Comparison of ENCODE assay signal across 8 cellular contexts in the genomic region with DNA sequence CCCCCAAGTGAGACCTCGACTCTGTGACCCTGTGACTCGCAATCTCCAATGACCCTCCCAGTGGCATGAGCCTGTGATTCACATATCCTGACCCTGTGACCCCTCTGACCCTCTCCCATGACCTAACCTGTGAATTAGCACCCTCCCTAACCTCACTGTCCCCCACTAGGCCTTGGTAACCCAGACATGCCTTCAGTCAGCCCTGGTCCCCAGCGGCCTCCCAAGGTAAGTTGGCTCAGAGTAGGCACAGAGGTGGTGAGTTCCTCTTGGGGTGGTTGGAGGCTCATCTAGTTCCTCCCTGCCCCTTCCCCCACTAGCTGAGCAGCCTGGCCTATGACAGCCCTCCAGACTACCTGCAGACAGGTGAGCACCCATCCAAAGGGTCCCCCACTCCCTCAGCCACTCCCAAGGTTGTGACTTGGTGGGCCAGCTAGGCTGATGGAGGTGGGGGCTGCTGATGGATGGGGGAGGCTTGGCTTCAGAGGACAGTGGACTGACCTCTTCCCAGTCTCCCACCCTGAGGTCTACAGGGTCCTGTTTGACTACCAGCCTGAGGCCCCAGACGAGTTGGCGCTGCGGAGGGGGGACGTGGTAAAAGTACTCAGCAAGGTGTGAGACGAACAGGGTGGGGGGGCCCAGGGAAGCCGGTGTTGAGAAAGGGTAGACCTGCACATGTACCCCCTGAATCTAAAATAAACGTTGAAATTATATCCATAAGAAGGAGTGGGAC. TPM values are rescaled to one million over a fixed set of nuclear protein-coding genes. Genes with fewer than 3 reads are reported as not detected.
DNase-seq lines count a peak whose midpoint lies in the region; ATAC-seq and TF ChIP-seq lines count a peak whose summit lies in the region.

No MANE protein-coding gene starts in this region.

- peak overlapping the region; percentile 75 for H3K4me3 ChIP-seq in AG04450 (ENCODE audit: low read depth, low read length)
- peak overlapping the region; percentile 77 to 85 for H3K4me3 ChIP-seq in mucosa of rectum (ENCODE audit: low read length in 2 of 2)

- no peaks in the 10 kb centered on the region for H3K9me3 Mint-ChIP-seq in HFFc6
- H3K9me3 Mint-ChIP-seq in MCF 10A (ENCODE audit: unreplicated experiment), result no peaks in the 10 kb centered on the region

- H3K36me3 Mint-ChIP-seq in HFFc6 (ENCODE audit: low read depth), result peaks cover 31% of the 10 kb centered on the region
- peaks cover 58% of the 10 kb centered on the region for H3K36me3 Mint-ChIP-seq in MCF 10A (ENCODE audit: insufficient read depth, unreplicated experiment)

- H3K4me1 ChIP-seq in mucosa of rectum (ENCODE audit: control insufficient read depth in 2 of 2, insufficient read depth in 2 of 2, low read length in 2 of 2), result peaks cover 13% of the 10 kb centered on the region in 2 donors

- H3K27ac Mint-ChIP-seq in HFFc6 (peak overlapping the region; percentile 79; the same call in 1 of the 2 replicates), MCF 10A (ENCODE audit: low read depth, unreplicated experiment) (no peak overlapping the region)

- CTCF ChIA-PET in AG04450 (lab: Charles Lee), result no interaction called here
- CTCF ChIA-PET in MCF 10A (lab: Yijun Ruan, JAX), result interaction anchor here (0.6 to 2.2 kb wide), 9 partner anchors 11 to 125 kb away, joined by 3 to 18 read pairs (median 3); no protein-coding TSS in a partner anchor

- H3K4me1 Mint-ChIP-seq in HFFc6 (ENCODE audit: low read depth), result peaks cover 29% of the 10 kb centered on the region
- peaks cover 6% of the 10 kb centered on the region for H3K4me1 Mint-ChIP-seq in MCF 10A (ENCODE audit: insufficient read depth, unreplicated experiment)

- ATAC-seq in HG03354 (IDR thresholded peaks at IDR 0.05; ENCODE audit: poor library complexity, severe bottlenecking, unreplicated experiment), result no peak

- H3K27ac ChIP-seq in AG04450 (ENCODE audit: low read depth, low read length), result no peak overlapping the region
- H3K27ac ChIP-seq in mucosa of rectum (ENCODE audit: low read depth in 2 of 2, low read length in 2 of 2), result no peak overlapping the region

- BruUV-seq in MCF 10A (replicated peaks; lab: Mats Ljungman, UMichigan), result no TSS peak

- intact Hi-C loops in MCF 10A (cut with micrococcal nuclease), result loop anchor here (2.0 kb wide), 1 partner anchor 113 kb away; no protein-coding TSS in a partner anchor

- no peaks in the 10 kb centered on the region for H3K9me3 ChIP-seq in AG04450 (ENCODE audit: control insufficient read depth, insufficient read depth, low read length)
- H3K9me3 ChIP-seq in mucosa of rectum (ENCODE audit: control insufficient read depth in 2 of 2, low read length in 2 of 2), result no peaks in the 10 kb centered on the region

- peaks cover 6% of the 10 kb centered on the region for H3K27me3 Mint-ChIP-seq in HFFc6 (ENCODE audit: insufficient read depth)
- no peaks in the 10 kb centered on the region for H3K27me3 Mint-ChIP-seq in MCF 10A (ENCODE audit: insufficient read depth, unreplicated experiment)

- TF ChIP-seq CTCF in AG04450 (IDR thresholded peaks at IDR 0.05; ENCODE audit: low read depth, low read length) (no peak), HFFc6 (IDR thresholded peaks at IDR 0.05) (no peak), MCF 10A (IDR thresholded peaks at IDR 0.05; ENCODE audit: unreplicated experiment) (no peak)

- H3K36me3 ChIP-seq in mucosa of rectum (ENCODE audit: control insufficient read depth in 2 of 2, insufficient read depth in 2 of 2, low read length in 2 of 2), result peaks cover 5 to 10% of the 10 kb centered on the region in 2 donors

- no peaks in the 10 kb centered on the region for H3K27me3 ChIP-seq in AG04450 (ENCODE audit: control insufficient read depth, insufficient read depth, low read length)
- no peaks in the 10 kb centered on the region for H3K27me3 ChIP-seq in mucosa of rectum (ENCODE audit: control insufficient read depth in 2 of 2, insufficient read depth in 2 of 2, low read length in 2 of 2)

- H3K9ac ChIP-seq in mucosa of rectum (ENCODE audit: low read depth in 1 of 2, low read length in 2 of 2), result no peak overlapping the region

- POLR2A ChIA-PET in AG04450 (lab: Yijun Ruan, JAX) (interaction anchor here (1.0 to 1.5 kb wide), 3 partner anchors 9 to 147 kb away, joined by 3 to 4 read pairs (median 3); no protein-coding TSS in a partner anchor), MCF 10A (lab: Yijun Ruan, JAX) (interaction anchor here (0.7 to 3.0 kb wide), 7 partner anchors 10 to 83 kb away, joined by 3 to 18 read pairs (median 10); a partner anchor contains a TSS)

- no peak for DNase-seq in AG04450 (ENCODE audit: low read depth, low spot score)
- no peak for DNase-seq in HFFc6
- no peak for DNase-seq in MCF 10A (ENCODE audit: unreplicated experiment)
- DNase-seq in NCI-H748 treated with DMSO at 0.1 percent for 48 hours (lab: John Stamatoyannopoulos, UW), result no peak
- DNase-seq in stimulated activated CD4-positive, alpha-beta T cell treated with anti-CD3 and anti-CD28 coated beads, Interleukin-4, amount 100 ng/mL, for 24 hours, result no peak
- DNase-seq in T-helper 9 cell, result no peak

- H3K4me3 Mint-ChIP-seq in HFFc6, result peak overlapping the region; percentile 87
- peak overlapping the region; percentile 72 for H3K4me3 Mint-ChIP-seq in MCF 10A (ENCODE audit: unreplicated experiment)

RNA-seq across cellular contexts. Expression of a gene that starts 1.6 kb away (rescaled TPM):
- 1.3 and 1.7 TPM in 2 replicates for polyA plus RNA-seq in AG04450 (2011; rRNA removed)
- 1.6 and 2.2 TPM in 2 replicates for polyA minus RNA-seq in AG04450 (2011; rRNA and poly(A)+ RNA removed)
- total RNA-seq in HFFc6 (2021; fragmentation: NEBNext Ultra II Directional; extraction: Animal tissue kit (Norgen Biotek cat#: 25700)), result 1 to 10 TPM; 2.7 to 5.3 (median 2.9) TPM
- 3.2 and 3.3 TPM in 2 replicates for total RNA-seq in MCF 10A (2022)

RNA-seq across cellular contexts. Expression of a gene that starts 15.7 kb away (rescaled TPM):
- 27.2 and 42.6 TPM in 2 replicates for polyA plus RNA-seq in AG04450 (2011; rRNA removed)
- 7.7 and 8.1 TPM in 2 replicates for polyA minus RNA-seq in AG04450 (2011; rRNA and poly(A)+ RNA removed)
- 100 to 1,000 TPM; 152 to 206 (median 155) TPM for total RNA-seq in HFFc6 (2021; fragmentation: NEBNext Ultra II Directional; extraction: Animal tissue kit (Norgen Biotek cat#: 25700))
- 4.8 and 5.7 TPM in 2 replicates for total RNA-seq in MCF 10A (2022)

Comparison
In these comparisons a context has a peak if more than half of its experiments do, and no peak if none do; other contexts are left out.
1. RNA of a gene that starts 15.7 kb away (total RNA-seq): 152 to 206 TPM in HFFc6; 4.8 to 5.7 TPM in MCF 10A; every median in the first group is over 10 times any median in the second.